In the genomic region with DNA sequence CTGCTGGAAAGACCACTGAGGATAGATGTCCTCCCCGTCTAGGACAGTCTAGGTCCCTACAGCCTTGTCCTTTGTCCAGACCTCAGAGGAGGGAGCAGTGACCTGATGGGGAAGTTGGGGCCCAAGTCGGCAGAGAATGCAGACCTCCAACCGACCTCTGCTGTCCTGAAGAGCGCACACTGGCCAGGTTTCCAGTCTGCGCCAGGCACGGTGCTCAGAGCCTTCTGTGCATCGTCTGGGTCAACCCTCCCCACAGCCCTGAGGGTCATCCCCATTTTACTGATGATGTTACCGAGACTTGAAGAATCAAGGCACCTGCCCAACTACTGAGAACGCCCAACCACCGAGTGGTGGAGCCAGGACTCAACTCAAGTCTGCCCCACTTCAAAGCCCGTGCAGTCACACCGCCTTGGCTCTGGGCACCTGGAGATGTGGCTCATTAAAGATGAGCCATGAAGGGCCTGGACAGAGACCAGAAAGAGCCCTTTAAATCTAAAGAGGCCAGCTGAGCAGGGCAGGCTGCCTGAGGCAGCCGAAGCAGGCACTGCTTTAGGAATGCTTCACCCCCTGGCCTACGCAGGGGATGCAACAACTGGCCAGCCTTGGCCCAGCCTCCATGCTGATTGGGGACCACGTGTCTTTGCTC, we compare ENCODE assay signal across 11 cellular contexts. TPM values are rescaled to one million over a fixed set of nuclear protein-coding genes. Genes with fewer than 3 reads are reported as not detected.
DNase-seq lines count a peak whose midpoint lies in the region; ATAC-seq and TF ChIP-seq lines count a peak whose summit lies in the region.
"Had no signal": no experiment of that assay in that cellular context is flagged by ENCODE, and none has a peak within 500 bp of the region (broad histone marks: within the 10 kb centered on the region; RNA-seq: fewer than 3 reads in every experiment).

No MANE protein-coding gene starts in this region.

- no peak overlapping the region; the same call in 1 of the 2 replicates for H4K91ac ChIP-seq in IMR-90 (ENCODE audit: insufficient read depth, low read depth, low read length)

- H3K79me1 ChIP-seq in IMR-90 (ENCODE audit: low read depth in 1 of 2, low read length in 2 of 2), result peaks cover 2 to 69% of the 10 kb centered on the region in 2 experiments; a peak in 2 of 4 replicates

- no peak for TF ChIP-seq CTCF in IMR-90 (conservative IDR thresholded peaks at IDR 0.05; ENCODE audit: low read depth, low read length)

- peak overlapping the region; percentile 59; the same call in 1 of the 2 replicates for H3K23ac ChIP-seq in IMR-90 (ENCODE audit: low read depth, low read length)

- H3K4ac ChIP-seq in IMR-90 (ENCODE audit: low read depth, low read length), result peak overlapping the region; percentile 41

- H3K4me2 ChIP-seq in IMR-90 (ENCODE audit: low read depth, low read length), result no peak overlapping the region

- dilution Hi-C loops in IMR-90 (cut with HindIII; ENCODE audit: low sequenced_read_pairs, unreplicated experiment), result no loop called here

- H3K4me1 ChIP-seq in IMR-90 (ENCODE audit: control insufficient read depth, insufficient read depth, low read length), result peaks cover 52% of the 10 kb centered on the region

- peaks cover 80% of the 10 kb centered on the region for H4K20me1 ChIP-seq in IMR-90 (ENCODE audit: insufficient read depth, low read length)

- H3K4me3 Mint-ChIP-seq in immature natural killer cell, result peak overlapping the region in 4 of 5 donors; percentile 69 to 80 (median 72)
- peak overlapping the region; percentile 59 for H3K4me3 Mint-ChIP-seq in stimulated activated effector memory CD8-positive, alpha-beta T cell treated with anti-CD3 and anti-CD28 coated beads, Interleukin-12 subunit alpha, Interleukin-12 subunit beta, amount 100 ng/mL, for 72 hours

- POLR2A ChIA-PET in IMR-90 (lab: Charles Lee; ENCODE audit: unreplicated experiment), result no interaction called here

- H2AFZ ChIP-seq in IMR-90 (replicated peaks; ENCODE audit: low read length, poor library complexity), result no peak overlapping the region

- no peak overlapping the region for H3K4me3 ChIP-seq in IMR-90 (ENCODE audit: insufficient read depth, low read depth, low read length)
- H3K4me3 ChIP-seq: pancreas had no signal

- no peak overlapping the region for H4K8ac ChIP-seq in IMR-90 (ENCODE audit: low read depth in 2 of 2, low read length in 2 of 2)

- no peak for TF ChIP-seq RAD21 in IMR-90 (IDR thresholded peaks at IDR 0.05; ENCODE audit: low read length)

- in situ Hi-C loops in IMR-90 (cut with MboI; ENCODE audit: low sequenced_read_pairs), result no loop called here

- H3K27me3 ChIP-seq in IMR-90 (ENCODE audit: control insufficient read depth, insufficient read depth, low read length), result no peaks in the 10 kb centered on the region
- H3K27me3 ChIP-seq: pancreas had no signal

- peak overlapping the region; percentile 46; the same call in 1 of the 2 replicates for H2AK5ac ChIP-seq in IMR-90 (ENCODE audit: low read depth, low read length)

- H3K4me1 Mint-ChIP-seq in immature natural killer cell, result peaks cover 85 to 90% of the 10 kb centered on the region in 2 donors
- peaks cover 82% of the 10 kb centered on the region for H3K4me1 Mint-ChIP-seq in stimulated activated effector memory CD8-positive, alpha-beta T cell treated with anti-CD3 and anti-CD28 coated beads, Interleukin-12 subunit alpha, Interleukin-12 subunit beta, amount 100 ng/mL, for 72 hours

- no peak overlapping the region for H3K18ac ChIP-seq in IMR-90 (ENCODE audit: low read depth, low read length)

- no peak overlapping the region for H2BK15ac ChIP-seq in IMR-90 (ENCODE audit: low read depth, low read length)

- TF ChIP-seq POLR2A in IMR-90 (IDR thresholded peaks at IDR 0.05; ENCODE audit: low read depth, low read length), result no peak

- no peaks in the 10 kb centered on the region for H3K9me3 ChIP-seq in IMR-90 (ENCODE audit: control insufficient read depth, insufficient read depth, low read length)
- H3K9me3 ChIP-seq: pancreas had no signal

- CTCF ChIA-PET in IMR-90 (lab: Yijun Ruan, JAX), result no interaction called here

- H3K56ac ChIP-seq in IMR-90 (ENCODE audit: extremely low read depth, insufficient read depth, low read length), result no peak overlapping the region

- H2AK9ac ChIP-seq in IMR-90 (replicated peaks; ENCODE audit: low read depth, low read length, poor library complexity), result peak overlapping the region; percentile 10

- H4K5ac ChIP-seq in IMR-90 (ENCODE audit: low read depth, low read length), result no peak overlapping the region

- H3K14ac ChIP-seq in IMR-90 (replicated peaks; ENCODE audit: low read depth, low read length), result peak overlapping the region; percentile 15

- H2BK120ac ChIP-seq in IMR-90 (ENCODE audit: low read depth, low read length), result no peak overlapping the region

- no peak overlapping the region for H2BK5ac ChIP-seq in IMR-90 (ENCODE audit: low read depth, low read length, poor library complexity, severe bottlenecking)

- no peak overlapping the region for H2BK20ac ChIP-seq in IMR-90 (ENCODE audit: low read depth, low read length)

- ATAC-seq in IMR-90 (ENCODE audit: low read depth), result no peak
- ATAC-seq in stimulated activated effector memory CD8-positive, alpha-beta T cell treated with anti-CD3 and anti-CD28 coated beads, Interleukin-12 subunit alpha, Interleukin-12 subunit beta, amount 100 ng/mL, for 72 hours, result no peak
- no peak for ATAC-seq in GM21515 (IDR thresholded peaks at IDR 0.05; ENCODE audit: unreplicated experiment)
- no peak for ATAC-seq in HG02970 (IDR thresholded peaks at IDR 0.05; ENCODE audit: low FRiP score, unreplicated experiment)
- ATAC-seq: HCT116, pancreas had no signal

- no peak overlapping the region for H3K27ac ChIP-seq in IMR-90 (ENCODE audit: insufficient read depth, low read length)
- H3K27ac ChIP-seq: pancreas had no signal

- peaks cover 3 to 9% (median 8%) of the 10 kb centered on the region in 3 donors for H3K36me3 Mint-ChIP-seq in immature natural killer cell
- peaks cover 55% of the 10 kb centered on the region for H3K36me3 Mint-ChIP-seq in stimulated activated effector memory CD8-positive, alpha-beta T cell treated with anti-CD3 and anti-CD28 coated beads, Interleukin-12 subunit alpha, Interleukin-12 subunit beta, amount 100 ng/mL, for 72 hours

- H3K9me3 Mint-ChIP-seq in immature natural killer cell, result no peaks in the 10 kb centered on the region
- H3K9me3 Mint-ChIP-seq in stimulated activated effector memory CD8-positive, alpha-beta T cell treated with anti-CD3 and anti-CD28 coated beads, Interleukin-12 subunit alpha, Interleukin-12 subunit beta, amount 100 ng/mL, for 72 hours, result no peaks in the 10 kb centered on the region

- no peak overlapping the region for H3K9ac ChIP-seq in IMR-90 (ENCODE audit: low read depth, low read length)

- DNase-seq in IMR-90 (no peak), immature natural killer cell (no peak), NCI-H524 treated with DMSO at 0.1 percent for 48 hours (lab: John Stamatoyannopoulos, UW) (no peak), NCI-H1105 (lab: John Stamatoyannopoulos, UW) (no peak)
- DNase-seq in activated CD8-positive, alpha-beta memory T cell treated with anti-CD3 and anti-CD28 coated beads, Interleukin-2, amount 50 U/mL, for 48 hours, result peak; percentile 46
- no peak for DNase-seq in stimulated activated effector memory CD8-positive, alpha-beta T cell treated with anti-CD3 and anti-CD28 coated beads, Interleukin-12 subunit alpha, Interleukin-12 subunit beta, amount 100 ng/mL, for 72 hours (ENCODE audit: low spot score in 2 of 2)
- DNase-seq: SIG-M5 had no signal

- H3K36me3 ChIP-seq in IMR-90 (ENCODE audit: control insufficient read depth, insufficient read depth, low read length), result peaks cover 3% of the 10 kb centered on the region; the same call in 1 of the 2 replicates
- H3K36me3 ChIP-seq: pancreas had no signal

- 84% methylated on average over 15 of the region's 15 CpGs; no CpG with 5 or more reads in 1 of the 2 experiments for WGBS in IMR-90 (ENCODE audit: extremely low coverage in 2 of 2, insufficient read length in 1 of 2), 2 experiments

- BruUV-seq in IMR-90 (replicated peaks; lab: Mats Ljungman, UMichigan), result no TSS peak

- peak overlapping the region; percentile 96 to 100 (median 99) for H3K27ac Mint-ChIP-seq in immature natural killer cell
- H3K27ac Mint-ChIP-seq in stimulated activated effector memory CD8-positive, alpha-beta T cell treated with anti-CD3 and anti-CD28 coated beads, Interleukin-12 subunit alpha, Interleukin-12 subunit beta, amount 100 ng/mL, for 72 hours, result peak overlapping the region; percentile 85

- intact Hi-C loops in IMR-90 (cut with micrococcal nuclease), result no loop called here

- H3K9me1 ChIP-seq in IMR-90 (ENCODE audit: insufficient read depth, low read length), result peaks cover 49% of the 10 kb centered on the region

- H3K27me3 Mint-ChIP-seq in immature natural killer cell (ENCODE audit: low read depth in 3 of 3), result peaks cover 21 to 52% (median 48%) of the 10 kb centered on the region in 3 donors

TF ChIP-seq in IMR-90, 13 proteins besides CTCF, POLR2A, EP300 and RAD21:
- no peak for TF ChIP-seq NFE2L2 (IDR thresholded peaks at IDR 0.05; ENCODE audit: low read depth, low read length)
- no peak for TF ChIP-seq BHLHE40 (IDR thresholded peaks at IDR 0.05; ENCODE audit: low read depth, low read length)
- no peak for TF ChIP-seq FOS (IDR thresholded peaks at IDR 0.05; ENCODE audit: low read depth, low read length)
- TF ChIP-seq RCOR1 (IDR thresholded peaks at IDR 0.05; ENCODE audit: insufficient replicate concordance, low read length), result no peak
- TF ChIP-seq RFX5 (IDR thresholded peaks at IDR 0.05; ENCODE audit: low read depth, low read length), result no peak
- TF ChIP-seq USF2 (IDR thresholded peaks at IDR 0.05; ENCODE audit: low read depth, low read length), result no peak

RNA-seq across cellular contexts. Expression of gene ITPRIP, which starts 4.4 kb away (rescaled TPM):
- total RNA-seq in IMR-90 (2012; rRNA removed), result 7.2 and 7.5 TPM in 2 replicates
- polyA plus RNA-seq in IMR-90 (2012; rRNA removed) (31.9 and 38.1 TPM in 2 replicates), immature natural killer cell (10 to 100 TPM; 37.0 to 67.8 (median 53.3) TPM)
- 24.7 and 46.9 TPM in 2 replicates for polyA plus RNA-seq in IMR-90 (2012; cell fraction: cytosol; rRNA removed)
- 64.8 and 65.2 TPM in 2 replicates for polyA plus RNA-seq in IMR-90 (2012; cell fraction: nucleus; rRNA removed; ENCODE audit: low replicate concordance)

RNA-seq across cellular contexts. Expression of gene CFAP58, which starts 19.8 kb away (rescaled TPM):
- 0.36 and 0.83 TPM in 2 replicates for total RNA-seq in IMR-90 (2012; rRNA removed)
- polyA plus RNA-seq in IMR-90 (2012; rRNA removed) (0.57 and 0.72 TPM in 2 replicates), immature natural killer cell (not detected)
- 0.03 and 0.09 TPM in 2 replicates for polyA plus RNA-seq in IMR-90 (2012; cell fraction: cytosol; rRNA removed)
- polyA plus RNA-seq in IMR-90 (2012; cell fraction: nucleus; rRNA removed; ENCODE audit: low replicate concordance), result 0.14 and 1.3 TPM in 2 replicates
